ENCODE assay signal across 1 cellular context in genomic region chr10:18647945-18648344, GRCh38.
TF ChIP-seq lines count a peak whose summit lies in the region.

No MANE protein-coding gene starts in this region.

TF ChIP-seq in GM12878, 131 proteins besides CTCF, POLR2A, EP300 and RAD21:
- TF ChIP-seq E4F1 (IDR thresholded peaks at IDR 0.05; ENCODE audit: borderline replicate concordance, partially characterized antibody) = no peak
- no peak for TF ChIP-seq ASH2L (IDR thresholded peaks at IDR 0.05; ENCODE audit: borderline replicate concordance, low read depth)
- no peak for TF ChIP-seq CBX5 (IDR thresholded peaks at IDR 0.05; ENCODE audit: low read depth)
- no peak for TF ChIP-seq RBBP5 (conservative IDR thresholded peaks at IDR 0.05)
- no peak for TF ChIP-seq EED (IDR thresholded peaks at IDR 0.05; ENCODE audit: low read depth)
- no peak for TF ChIP-seq CHD2 (IDR thresholded peaks at IDR 0.05; ENCODE audit: borderline replicate concordance, low read depth, low read length)
- TF ChIP-seq DPF2 (IDR thresholded peaks at IDR 0.05) = no peak
- TF ChIP-seq BCL3 (IDR thresholded peaks at IDR 0.05; ENCODE audit: borderline replicate concordance, insufficient read depth, low read depth, low read length, poor library complexity, severe bottlenecking) = no peak
- no peak for TF ChIP-seq YY1 (IDR thresholded peaks at IDR 0.05; ENCODE audit: low read depth, low read length)
- TF ChIP-seq SPI1 (IDR thresholded peaks at IDR 0.05; ENCODE audit: borderline replicate concordance, insufficient read depth, low read depth, low read length) = no peak
- TF ChIP-seq, protein P1, sequence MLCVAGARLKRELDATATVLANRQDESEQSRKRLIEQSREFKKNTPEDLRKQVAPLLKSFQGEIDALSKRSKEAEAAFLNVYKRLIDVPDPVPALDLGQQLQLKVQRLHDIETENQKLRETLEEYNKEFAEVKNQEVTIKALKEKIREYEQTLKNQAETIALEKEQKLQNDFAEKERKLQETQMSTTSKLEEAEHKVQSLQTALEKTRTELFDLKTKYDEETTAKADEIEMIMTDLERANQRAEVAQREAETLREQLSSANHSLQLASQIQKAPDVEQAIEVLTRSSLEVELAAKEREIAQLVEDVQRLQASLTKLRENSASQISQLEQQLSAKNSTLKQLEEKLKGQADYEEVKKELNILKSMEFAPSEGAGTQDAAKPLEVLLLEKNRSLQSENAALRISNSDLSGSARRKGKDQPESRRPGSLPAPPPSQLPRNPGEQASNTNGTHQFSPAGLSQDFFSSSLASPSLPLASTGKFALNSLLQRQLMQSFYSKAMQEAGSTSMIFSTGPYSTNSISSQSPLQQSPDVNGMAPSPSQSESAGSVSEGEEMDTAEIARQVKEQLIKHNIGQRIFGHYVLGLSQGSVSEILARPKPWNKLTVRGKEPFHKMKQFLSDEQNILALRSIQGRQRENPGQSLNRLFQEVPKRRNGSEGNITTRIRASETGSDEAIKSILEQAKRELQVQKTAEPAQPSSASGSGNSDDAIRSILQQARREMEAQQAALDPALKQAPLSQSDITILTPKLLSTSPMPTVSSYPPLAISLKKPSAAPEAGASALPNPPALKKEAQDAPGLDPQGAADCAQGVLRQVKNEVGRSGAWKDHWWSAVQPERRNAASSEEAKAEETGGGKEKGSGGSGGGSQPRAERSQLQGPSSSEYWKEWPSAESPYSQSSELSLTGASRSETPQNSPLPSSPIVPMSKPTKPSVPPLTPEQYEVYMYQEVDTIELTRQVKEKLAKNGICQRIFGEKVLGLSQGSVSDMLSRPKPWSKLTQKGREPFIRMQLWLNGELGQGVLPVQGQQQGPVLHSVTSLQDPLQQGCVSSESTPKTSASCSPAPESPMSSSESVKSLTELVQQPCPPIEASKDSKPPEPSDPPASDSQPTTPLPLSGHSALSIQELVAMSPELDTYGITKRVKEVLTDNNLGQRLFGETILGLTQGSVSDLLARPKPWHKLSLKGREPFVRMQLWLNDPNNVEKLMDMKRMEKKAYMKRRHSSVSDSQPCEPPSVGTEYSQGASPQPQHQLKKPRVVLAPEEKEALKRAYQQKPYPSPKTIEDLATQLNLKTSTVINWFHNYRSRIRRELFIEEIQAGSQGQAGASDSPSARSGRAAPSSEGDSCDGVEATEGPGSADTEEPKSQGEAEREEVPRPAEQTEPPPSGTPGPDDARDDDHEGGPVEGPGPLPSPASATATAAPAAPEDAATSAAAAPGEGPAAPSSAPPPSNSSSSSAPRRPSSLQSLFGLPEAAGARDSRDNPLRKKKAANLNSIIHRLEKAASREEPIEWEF (IDR thresholded peaks at IDR 0.05; ENCODE audit: insufficient replicate concordance, low read depth, low read length) = no peak
- no peak for TF ChIP-seq POLR2AphosphoS5 (IDR thresholded peaks at IDR 0.05; ENCODE audit: low read length)
- TF ChIP-seq MTA2 (IDR thresholded peaks at IDR 0.05; ENCODE audit: low read depth) = no peak
- TF ChIP-seq JUNB (IDR thresholded peaks at IDR 0.05) = no peak
- TF ChIP-seq HDAC2 (IDR thresholded peaks at IDR 0.05) = no peak
- no peak for TF ChIP-seq PAX8 (IDR thresholded peaks at IDR 0.05)
- TF ChIP-seq SMAD1 (IDR thresholded peaks at IDR 0.05; ENCODE audit: low read depth, partially characterized antibody) = no peak
- TF ChIP-seq NBN (IDR thresholded peaks at IDR 0.05) = no peak
- no peak for TF ChIP-seq ZBTB40 (IDR thresholded peaks at IDR 0.05; ENCODE audit: borderline replicate concordance)
- TF ChIP-seq ZNF207 (IDR thresholded peaks at IDR 0.05; ENCODE audit: borderline replicate concordance) = no peak
